ENCODE assay signal across 21 cellular contexts in genomic region chr5:170416526-170416925, GRCh38. TPM values are rescaled to one million over a fixed set of nuclear protein-coding genes. Genes with fewer than 3 reads are reported as not detected.
A peak's percentile ranks its signal among the peaks of the same experiment; 100 is the strongest.
DNase-seq lines count a peak whose midpoint lies in the region; ATAC-seq, FAIRE-seq and TF ChIP-seq lines count a peak whose summit lies in the region.
"Had no signal": no experiment of that assay in that cellular context is flagged by ENCODE, and none has a peak within 500 bp of the region (broad histone marks: within the 10 kb centered on the region; RNA-seq: fewer than 3 reads in every experiment).

No MANE protein-coding gene starts in this region.

- intact Hi-C loops in activated CD8-positive, alpha-beta T cell treated with anti-CD3 and anti-CD28 coated beads for 36 hours (cut with micrococcal nuclease) = no loop called here
- intact Hi-C loops in CD4-positive, alpha-beta T cell (cut with DNase I, micrococcal nuclease) = no loop called here
- intact Hi-C loops in pancreas (cut with DNase I) = no loop called here

- whole genome bisulfite sequencing in pancreas, 2 donors = 74 to 84% methylated on average over 4 of the region's 4 CpGs

- no peak overlapping the region for H3K4me2 ChIP-seq in neural progenitor cell
- H3K4me2 ChIP-seq: BLaER1 had no signal

- CTCF ChIA-PET in activated CD8-positive, alpha-beta T cell treated with anti-CD3 and anti-CD28 coated beads for 36 hours (lab: Charles Lee) = interaction anchor here (0.8 to 14.6 kb wide), 9 partner anchors 9 to 316 kb away, joined by 3 to 170 read pairs (median 4); no protein-coding TSS in a partner anchor
- CTCF ChIA-PET in activated CD8-positive, alpha-beta T cell treated with anti-CD3 and anti-CD28 coated beads, Interleukin-2, amount 10 ng/mL, durations not matched to agents 7 days and 5 days (lab: Charles Lee) = interaction anchor here (0.7 to 13.4 kb wide), 3 partner anchors 18 to 190 kb away, joined by 3 to 130 read pairs (median 6); no protein-coding TSS in a partner anchor
- CTCF ChIA-PET in CD4-positive, alpha-beta T cell (lab: Charles Lee) = no interaction called here
- CTCF ChIA-PET in T-cell (lab: Charles Lee) = interaction anchor here (0.7 to 1.4 kb wide), 7 partner anchors 18 to 291 kb away, joined by 3 to 7 read pairs (median 3); no protein-coding TSS in a partner anchor

- no peaks in the 10 kb centered on the region for H4K20me1 ChIP-seq in neural progenitor cell (ENCODE audit: low read depth)
- H4K20me1 ChIP-seq: BLaER1 had no signal

- no peak overlapping the region for H3K9ac ChIP-seq in neural progenitor cell
- H3K9ac ChIP-seq: BLaER1 had no signal

- H3K4me3 ChIP-seq in neural progenitor cell (no peak overlapping the region), pancreas (no peak overlapping the region)
- H3K4me3 ChIP-seq: BLaER1, GM12878 had no signal

- DNase-seq in activated CD8-positive, alpha-beta T cell treated with anti-CD3 and anti-CD28 coated beads for 36 hours = no peak
- no peak for DNase-seq in activated CD8-positive, alpha-beta T cell treated with anti-CD3 and anti-CD28 coated beads, Interleukin-2, amount 10 ng/mL, durations not matched to agents 7 days and 5 days
- no peak for DNase-seq in CD4-positive, alpha-beta T cell
- DNase-seq in T-cell (no peak), neural progenitor cell (ENCODE audit: low spot score) (no peak), pancreas (no peak), GM19240 (ENCODE audit: insufficient read length, low spot score) (no peak)
- DNase-seq: 8988T, AML-193, Calu3, DMS 273 treated with DMSO at 0.1 percent for 48 hours, DMS79, HCEC 1CT, HFFc6 had no signal

- no peaks in the 10 kb centered on the region for H3K9me3 ChIP-seq in CD4-positive, alpha-beta T cell (ENCODE audit: control insufficient read depth, low read length)
- no peaks in the 10 kb centered on the region for H3K9me3 ChIP-seq in neural progenitor cell (ENCODE audit: low read depth)
- H3K9me3 ChIP-seq in pancreas = no peaks in the 10 kb centered on the region
- H3K9me3 ChIP-seq: BLaER1 had no signal

- POLR2A ChIA-PET in activated CD8-positive, alpha-beta T cell treated with anti-CD3 and anti-CD28 coated beads for 36 hours (lab: Charles Lee) = interaction anchor here (0.6 kb wide), 1 partner anchor 95 kb away, joined by 3 read pairs; no protein-coding TSS in a partner anchor
- POLR2A ChIA-PET in activated CD8-positive, alpha-beta T cell treated with anti-CD3 and anti-CD28 coated beads, Interleukin-2, amount 10 ng/mL, durations not matched to agents 7 days and 5 days (lab: Charles Lee) = interaction anchor here (0.9 kb wide), 1 partner anchor 121 kb away, joined by 3 read pairs; no protein-coding TSS in a partner anchor
- POLR2A ChIA-PET in CD4-positive, alpha-beta T cell (lab: Charles Lee) = interaction anchor here (0.6 to 1.5 kb wide), 7 partner anchors 10 to 324 kb away, joined by 3 to 6 read pairs (median 3); no protein-coding TSS in a partner anchor
- POLR2A ChIA-PET in T-cell (lab: Charles Lee) = interaction anchor here (0.7 kb wide), 2 partner anchors 23 to 177 kb away, joined by 4 to 5 read pairs; no protein-coding TSS in a partner anchor

- no peak for TF ChIP-seq CTCF in activated CD8-positive, alpha-beta T cell treated with anti-CD3 and anti-CD28 coated beads for 36 hours (IDR thresholded peaks at IDR 0.05)
- TF ChIP-seq CTCF in CD4-positive, alpha-beta T cell (IDR thresholded peaks at IDR 0.05) = no peak
- no peak for TF ChIP-seq CTCF in neural progenitor cell (IDR thresholded peaks at IDR 0.05)
- no peak for TF ChIP-seq CTCF in pancreas (IDR thresholded peaks at IDR 0.05)

- H3K27me3 Mint-ChIP-seq in activated CD8-positive, alpha-beta T cell treated with anti-CD3 and anti-CD28 coated beads for 36 hours = no peaks in the 10 kb centered on the region
- peaks cover 10% of the 10 kb centered on the region for H3K27me3 Mint-ChIP-seq in activated CD8-positive, alpha-beta T cell treated with anti-CD3 and anti-CD28 coated beads, Interleukin-2, amount 10 ng/mL, durations not matched to agents 7 days and 5 days (ENCODE audit: low read depth)
- H3K27me3 Mint-ChIP-seq in CD4-positive, alpha-beta T cell = no peaks in the 10 kb centered on the region
- H3K27me3 Mint-ChIP-seq in T-cell (no peaks in the 10 kb centered on the region), neural progenitor cell (ENCODE audit: insufficient read depth, low read depth) (peaks cover 9% of the 10 kb centered on the region)

- no peaks in the 10 kb centered on the region for H3K9me3 Mint-ChIP-seq in activated CD8-positive, alpha-beta T cell treated with anti-CD3 and anti-CD28 coated beads for 36 hours
- no peaks in the 10 kb centered on the region for H3K9me3 Mint-ChIP-seq in activated CD8-positive, alpha-beta T cell treated with anti-CD3 and anti-CD28 coated beads, Interleukin-2, amount 10 ng/mL, durations not matched to agents 7 days and 5 days (ENCODE audit: insufficient read depth)
- H3K9me3 Mint-ChIP-seq in CD4-positive, alpha-beta T cell = no peaks in the 10 kb centered on the region
- H3K9me3 Mint-ChIP-seq in T-cell (no peaks in the 10 kb centered on the region), neural progenitor cell (no peaks in the 10 kb centered on the region)
- H3K9me3 Mint-ChIP-seq: HFFc6 had no signal

- H3K27ac Mint-ChIP-seq in activated CD8-positive, alpha-beta T cell treated with anti-CD3 and anti-CD28 coated beads for 36 hours = no peak overlapping the region
- no peak overlapping the region for H3K27ac Mint-ChIP-seq in activated CD8-positive, alpha-beta T cell treated with anti-CD3 and anti-CD28 coated beads, Interleukin-2, amount 10 ng/mL, durations not matched to agents 7 days and 5 days
- peak overlapping the region; percentile 30 for H3K27ac Mint-ChIP-seq in CD4-positive, alpha-beta T cell
- peak overlapping the region; percentile 67 to 70 for H3K27ac Mint-ChIP-seq in T-cell
- no peak overlapping the region for H3K27ac Mint-ChIP-seq in neural progenitor cell
- H3K27ac Mint-ChIP-seq: HFFc6 had no signal

- H3K36me3 Mint-ChIP-seq in activated CD8-positive, alpha-beta T cell treated with anti-CD3 and anti-CD28 coated beads for 36 hours (ENCODE audit: low read depth) = no peaks in the 10 kb centered on the region
- H3K36me3 Mint-ChIP-seq in activated CD8-positive, alpha-beta T cell treated with anti-CD3 and anti-CD28 coated beads, Interleukin-2, amount 10 ng/mL, durations not matched to agents 7 days and 5 days (ENCODE audit: low read depth) = no peaks in the 10 kb centered on the region
- no peaks in the 10 kb centered on the region for H3K36me3 Mint-ChIP-seq in CD4-positive, alpha-beta T cell (ENCODE audit: low read depth)
- no peaks in the 10 kb centered on the region for H3K36me3 Mint-ChIP-seq in T-cell
- H3K36me3 Mint-ChIP-seq in neural progenitor cell = no peaks in the 10 kb centered on the region

- no peak for FAIRE-seq in pancreas (lab: Jason Lieb, UNC)
- FAIRE-seq: GM12878, GM18507, HepG2, HTR-8/SVneo had no signal

- ATAC-seq in activated CD8-positive, alpha-beta T cell treated with anti-CD3 and anti-CD28 coated beads for 36 hours = peak; percentile 34
- ATAC-seq in activated CD8-positive, alpha-beta T cell treated with anti-CD3 and anti-CD28 coated beads, Interleukin-2, amount 10 ng/mL, durations not matched to agents 7 days and 5 days = no peak
- ATAC-seq in CD4-positive, alpha-beta T cell (ENCODE audit: poor library complexity) = no peak
- ATAC-seq in T-cell (replicated peaks in 1 of 4) = peak in 1 of 4 experiments; percentile 26
- ATAC-seq in pancreas = no peak
- ATAC-seq: GM12878, HepG2 had no signal

- H3K36me3 ChIP-seq in neural progenitor cell = no peaks in the 10 kb centered on the region
- no peaks in the 10 kb centered on the region for H3K36me3 ChIP-seq in pancreas
- H3K36me3 ChIP-seq: BLaER1 had no signal

- peaks cover 12% of the 10 kb centered on the region for H3K4me1 Mint-ChIP-seq in activated CD8-positive, alpha-beta T cell treated with anti-CD3 and anti-CD28 coated beads for 36 hours (ENCODE audit: low read depth)
- H3K4me1 Mint-ChIP-seq in activated CD8-positive, alpha-beta T cell treated with anti-CD3 and anti-CD28 coated beads, Interleukin-2, amount 10 ng/mL, durations not matched to agents 7 days and 5 days (ENCODE audit: low read depth) = peaks cover 7% of the 10 kb centered on the region
- H3K4me1 Mint-ChIP-seq in CD4-positive, alpha-beta T cell (ENCODE audit: low read depth) = peaks cover 21% of the 10 kb centered on the region
- H3K4me1 Mint-ChIP-seq in T-cell = peaks cover 35 to 37% (median 35%) of the 10 kb centered on the region in 3 donors
- peaks cover 14% of the 10 kb centered on the region for H3K4me1 Mint-ChIP-seq in neural progenitor cell

- H3K79me2 ChIP-seq in neural progenitor cell (ENCODE audit: low read depth) = no peaks in the 10 kb centered on the region

- H3F3A ChIP-seq in neural progenitor cell (ENCODE audit: low read depth) = no peaks in the 10 kb centered on the region

- no peaks in the 10 kb centered on the region for H3K27me3 ChIP-seq in CD4-positive, alpha-beta T cell (ENCODE audit: control insufficient read depth, insufficient read depth, low read length)
- H3K27me3 ChIP-seq in neural progenitor cell (no peaks in the 10 kb centered on the region), pancreas (no peaks in the 10 kb centered on the region)
- H3K27me3 ChIP-seq: BLaER1 had no signal

- no peak overlapping the region for H3K4me3 Mint-ChIP-seq in activated CD8-positive, alpha-beta T cell treated with anti-CD3 and anti-CD28 coated beads for 36 hours
- H3K4me3 Mint-ChIP-seq in activated CD8-positive, alpha-beta T cell treated with anti-CD3 and anti-CD28 coated beads, Interleukin-2, amount 10 ng/mL, durations not matched to agents 7 days and 5 days = no peak overlapping the region
- H3K4me3 Mint-ChIP-seq in CD4-positive, alpha-beta T cell = no peak overlapping the region
- H3K4me3 Mint-ChIP-seq in T-cell (no peak overlapping the region), neural progenitor cell (no peak overlapping the region)
- H3K4me3 Mint-ChIP-seq: HFFc6 had no signal

- H3K27ac ChIP-seq in CD4-positive, alpha-beta T cell (ENCODE audit: low read depth, low read length) = no peak overlapping the region
- no peak overlapping the region for H3K27ac ChIP-seq in neural progenitor cell
- H3K27ac ChIP-seq in pancreas = no peak overlapping the region
- H3K27ac ChIP-seq: BLaER1 had no signal

- H3K4me1 ChIP-seq in neural progenitor cell (peaks cover 10% of the 10 kb centered on the region), pancreas (no peaks in the 10 kb centered on the region)

- H2AFZ ChIP-seq in neural progenitor cell (replicated peaks) = peak overlapping the region; percentile 66

RNA-seq across cellular contexts. Expression of gene KCNMB1, which starts 27.4 kb away (rescaled TPM):
- not detected for total RNA-seq in activated CD8-positive, alpha-beta T cell treated with anti-CD3 and anti-CD28 coated beads for 36 hours
- not detected for total RNA-seq in activated CD8-positive, alpha-beta T cell treated with anti-CD3 and anti-CD28 coated beads, Interleukin-2, amount 10 ng/mL, durations not matched to agents 7 days and 5 days
- under 1 TPM; 0.06 to 0.11 TPM for total RNA-seq in CD4-positive, alpha-beta T cell
- total RNA-seq in T-cell (not detected), neural progenitor cell (ENCODE audit: low replicate concordance) (not detected in 2 replicates), pancreas (under 1 TPM; 0.05 to 0.94 (median 0.26) TPM)
- under 1 TPM; 0.61 to 0.76 TPM for polyA plus RNA-seq in pancreas
- total RNA-seq: Calu3, G401, H4, HepG2, HFFc6 had no signal
- polyA plus RNA-seq: HepG2 had no signal

Comparison
In these comparisons a context has a peak if more than half of its experiments do, and no peak if none do; other contexts are left out.
1. H3K27ac Mint-ChIP-seq: peak in CD4-positive, alpha-beta T cell (single experiment) and T-cell (2 of 2); none in activated CD8-positive, alpha-beta T cell treated with anti-CD3 and anti-CD28 coated beads for 36 hours (single experiment), activated CD8-positive, alpha-beta T cell treated with anti-CD3 and anti-CD28 coated beads, Interleukin-2, amount 10 ng/mL, durations not matched to agents 7 days and 5 days (single experiment) and neural progenitor cell (single experiment).